ENCODE assay signal across 1 cellular context in genomic region chr20:53773792-53774371, GRCh38.
TF ChIP-seq lines count a peak whose summit lies in the region.

No MANE protein-coding gene starts in this region.

TF ChIP-seq in A549, 52 proteins besides CTCF, POLR2A, EP300 and RAD21 (continued from another document):
- no peak for TF ChIP-seq PHF8 (IDR thresholded peaks at IDR 0.05; ENCODE audit: borderline replicate concordance, low read depth)
- TF ChIP-seq ELK1 (IDR thresholded peaks at IDR 0.05; ENCODE audit: low read depth, low read length), result no peak
- peak; percentile 85 for TF ChIP-seq FOSL2 (IDR thresholded peaks at IDR 0.05)
- peak; percentile 96 for TF ChIP-seq FOSL2 (CRISPR knock-in tag; IDR thresholded peaks at IDR 0.05)
- no peak for TF ChIP-seq CBX8 (IDR thresholded peaks at IDR 0.05)
- TF ChIP-seq HDAC2 (IDR thresholded peaks at IDR 0.05), result no peak
- peak; percentile 41; the same call in 2 of the 3 replicates for TF ChIP-seq SMC3 (IDR thresholded peaks at IDR 0.05)
- peak; percentile 61; the same call in 1 of the 2 replicates for TF ChIP-seq PBX3 (IDR thresholded peaks at IDR 0.05)
- TF ChIP-seq JUN (IDR thresholded peaks at IDR 0.05), result peak; percentile 75 to 77; a peak in 4 of 5 replicates
- TF ChIP-seq NPAS2 (CRISPR knock-in tag; IDR thresholded peaks at IDR 0.05; ENCODE audit: borderline replicate concordance), result no peak
- TF ChIP-seq RCOR1 (IDR thresholded peaks at IDR 0.05; ENCODE audit: low read depth, low read length), result no peak
- TF ChIP-seq KDM5A (IDR thresholded peaks at IDR 0.05), result no peak
- no peak for TF ChIP-seq ATOH8 (CRISPR knock-in tag; IDR thresholded peaks at IDR 0.05; ENCODE audit: low read depth)
- no peak for TF ChIP-seq MAZ (IDR thresholded peaks at IDR 0.05; ENCODE audit: borderline replicate concordance, low read depth, low read length)
- no peak for TF ChIP-seq TP53 (CRISPR knock-in tag; IDR thresholded peaks at IDR 0.05)
- TF ChIP-seq TFCP2L1 (CRISPR knock-in tag; IDR thresholded peaks at IDR 0.05), result no peak
- peak in 1 of 2 experiments; percentile 70; a peak in 2 of 4 replicates for TF ChIP-seq CEBPB (IDR thresholded peaks at IDR 0.05)
- peak; percentile 95; the same call in 1 of the 2 replicates for TF ChIP-seq GATA3 (IDR thresholded peaks at IDR 0.05; ENCODE audit: borderline replicate concordance)
